10 cellular contexts compared by ENCODE assay signal in genomic region chr1:103650305-103650704, GRCh38. TPM values are rescaled to one million over a fixed set of nuclear protein-coding genes. Genes with fewer than 3 reads are reported as not detected.
"Had no signal": no experiment of that assay in that cellular context is flagged by ENCODE, and none has a peak within 500 bp of the region (broad histone marks: within the 10 kb centered on the region; RNA-seq: fewer than 3 reads in every experiment).

No MANE protein-coding gene starts in this region.

RNA-seq across cellular contexts. Expression of gene AMY1A, which starts 5.3 kb away (rescaled TPM):
- total RNA-seq: OCI-LY7, PC-3, PC-9, Peyer's patch, Right ventricle myocardium inferior, Right ventricle myocardium superior, RPMI7951, SJCRH30, SJSA1, SK-MEL-5 had no signal

RNA-seq across cellular contexts. Expression of gene AMY2A, which starts 33.1 kb away (rescaled TPM):
- total RNA-seq: OCI-LY7, PC-3, PC-9, Right ventricle myocardium inferior, Right ventricle myocardium superior, RPMI7951, SJCRH30, SJSA1, SK-MEL-5 had no signal

RNA-seq across cellular contexts. Expression of gene AMY1B, which starts 45.7 kb away (rescaled TPM):
- total RNA-seq: OCI-LY7, PC-3, PC-9, Peyer's patch, Right ventricle myocardium inferior, Right ventricle myocardium superior, RPMI7951, SJCRH30, SJSA1, SK-MEL-5 had no signal
